Comparison of ENCODE assay signal across 13 cellular contexts in genomic region chr16:87954826-87955225, GRCh38. TPM values are rescaled to one million over a fixed set of nuclear protein-coding genes. Genes with fewer than 3 reads are reported as not detected.
DNase-seq lines count a peak whose midpoint lies in the region; ATAC-seq and TF ChIP-seq lines count a peak whose summit lies in the region.
"Had no signal": no experiment of that assay in that cellular context is flagged by ENCODE, and none has a peak within 500 bp of the region (broad histone marks: within the 10 kb centered on the region; RNA-seq: fewer than 3 reads in every experiment).

No MANE protein-coding gene starts in this region.

- 60 to 65% (median 62%) methylated on average over 15 of the region's 15 CpGs for WGBS in psoas muscle, 3 donors

- intact Hi-C loops in psoas muscle (cut with DNase I) = no loop called here

- TF ChIP-seq POLR2A in GM18505 (IDR thresholded peaks at IDR 0.05; ENCODE audit: borderline replicate concordance, extremely low read depth, insufficient read depth, insufficient read length) = no peak

- no peaks in the 10 kb centered on the region for H3K27me3 Mint-ChIP-seq in activated T-helper 17 cell treated with anti-CD3 and anti-CD28 coated beads, Interleukin-2, amount 50 U/mL, for 72 hours
- peaks cover 4 to 16% (median 8%) of the 10 kb centered on the region in 3 donors for H3K27me3 Mint-ChIP-seq in immature natural killer cell (ENCODE audit: low read depth in 3 of 3)
- H3K27me3 Mint-ChIP-seq: central memory CD8-positive, alpha-beta T cell had no signal

- H3K4me3 Mint-ChIP-seq in activated T-helper 17 cell treated with anti-CD3 and anti-CD28 coated beads, Interleukin-2, amount 50 U/mL, for 72 hours = peak overlapping the region; percentile 97
- peak overlapping the region; percentile 21 to 82 (median 53) for H3K4me3 Mint-ChIP-seq in immature natural killer cell

- H3K36me3 ChIP-seq in H7 (replicated peaks; ENCODE audit: control insufficient read depth, insufficient read depth, low read length) = peaks cover 4% of the 10 kb centered on the region
- peaks cover 0 to 22% of the 10 kb centered on the region in 2 donors for H3K36me3 ChIP-seq in psoas muscle (ENCODE audit: insufficient read depth in 1 of 2, low read depth in 1 of 2)
- H3K36me3 ChIP-seq: thoracic aorta had no signal

- H3K4me3 ChIP-seq in H7 (ENCODE audit: insufficient read depth, low read depth, low read length) = no peak overlapping the region
- H3K4me3 ChIP-seq in psoas muscle = no peak overlapping the region
- H3K4me3 ChIP-seq: thoracic aorta had no signal

- H3K9me3 Mint-ChIP-seq in activated T-helper 17 cell treated with anti-CD3 and anti-CD28 coated beads, Interleukin-2, amount 50 U/mL, for 72 hours = no peaks in the 10 kb centered on the region
- no peaks in the 10 kb centered on the region for H3K9me3 Mint-ChIP-seq in immature natural killer cell
- H3K9me3 Mint-ChIP-seq: central memory CD8-positive, alpha-beta T cell had no signal

- H3K4me1 Mint-ChIP-seq in activated T-helper 17 cell treated with anti-CD3 and anti-CD28 coated beads, Interleukin-2, amount 50 U/mL, for 72 hours = peaks cover 47% of the 10 kb centered on the region
- H3K4me1 Mint-ChIP-seq in immature natural killer cell = peaks cover 82 to 88% of the 10 kb centered on the region in 2 donors

- peak overlapping the region; percentile 99 for H3K27ac Mint-ChIP-seq in activated T-helper 17 cell treated with anti-CD3 and anti-CD28 coated beads, Interleukin-2, amount 50 U/mL, for 72 hours
- peak overlapping the region; percentile 86 to 98 (median 94) for H3K27ac Mint-ChIP-seq in immature natural killer cell

- peaks cover 74% of the 10 kb centered on the region for H3K36me3 Mint-ChIP-seq in activated T-helper 17 cell treated with anti-CD3 and anti-CD28 coated beads, Interleukin-2, amount 50 U/mL, for 72 hours (ENCODE audit: low read depth)
- H3K36me3 Mint-ChIP-seq in immature natural killer cell = peaks cover 0 to 19% (median 7%) of the 10 kb centered on the region in 3 donors

- ATAC-seq in activated T-helper 17 cell treated with anti-CD3 and anti-CD28 coated beads, Interleukin-2, amount 50 U/mL, for 72 hours (replicated peaks) = no peak
- ATAC-seq in psoas muscle (no peak), HG03460 (IDR thresholded peaks at IDR 0.05; ENCODE audit: unreplicated experiment) (no peak), GM18505 (IDR thresholded peaks at IDR 0.05; ENCODE audit: unreplicated experiment) (no peak)

- DNase-seq in H7 (peak; percentile 28), immature natural killer cell (peak in 2 of 3 donors; percentile 21 to 33), psoas muscle (no peak), NCI-H2171 (lab: John Stamatoyannopoulos, UW) (no peak), NCI-H1092 (lab: John Stamatoyannopoulos, UW) (no peak)
- DNase-seq: activated CD8-positive, alpha-beta memory T cell treated with anti-CD3 and anti-CD28 coated beads for 24 hours; IMR-90 had no signal

- peak overlapping the region; percentile 99 for H3K27ac ChIP-seq in psoas muscle

- TF ChIP-seq CTCF in psoas muscle (IDR thresholded peaks at IDR 0.05) = no peak

- H3K9me3 ChIP-seq in psoas muscle = no peaks in the 10 kb centered on the region
- H3K9me3 ChIP-seq: thoracic aorta had no signal

- H3K4me1 ChIP-seq in psoas muscle = peaks cover 35% of the 10 kb centered on the region

- H3K27me3 ChIP-seq in H7 (ENCODE audit: control insufficient read depth, insufficient read depth, low read length) (no peaks in the 10 kb centered on the region), psoas muscle (ENCODE audit: insufficient read depth in 3 of 3, low read length in 2 of 3) (no peaks in the 10 kb centered on the region)

RNA-seq across cellular contexts. Expression of gene BANP, which starts 3.6 kb away (rescaled TPM):
- 37.3 and 39.3 TPM in 2 replicates for total RNA-seq in H7 (2014; rRNA removed; shearing (Covaris generic))
- total RNA-seq in activated T-helper 17 cell treated with anti-CD3 and anti-CD28 coated beads, Interleukin-2, amount 50 U/mL, for 72 hours = 10 to 100 TPM; 46.4 to 85.9 TPM
- polyA plus RNA-seq in immature natural killer cell (10 to 100 TPM in 2 of 3 donors, 1 to 10 TPM in 1; 6.3 to 19.4 (median 10.2) TPM), psoas muscle (10 to 100 TPM in 1 of 3 donors, 1 to 10 TPM in 2; 7.7 to 14.2 (median 7.8) TPM)
- total RNA-seq in psoas muscle = 10 to 100 TPM; 11.9 to 15.3 (median 14.7) TPM

RNA-seq across cellular contexts. Expression of gene CA5A, which starts 18.5 kb away (rescaled TPM):
- not detected in 2 replicates for total RNA-seq in H7 (2014; rRNA removed; shearing (Covaris generic))
- total RNA-seq in activated T-helper 17 cell treated with anti-CD3 and anti-CD28 coated beads, Interleukin-2, amount 50 U/mL, for 72 hours = not detected
- polyA plus RNA-seq in immature natural killer cell (not detected), psoas muscle (not detected)
- total RNA-seq in psoas muscle = under 1 TPM in 1 of 4 donors, not detected in 3; 0.12 TPM
- total RNA-seq: IMR-90, SK-MEL-5, thoracic aorta had no signal
- polyA plus RNA-seq: IMR-90 had no signal

Comparison
In these comparisons a context has a peak if more than half of its experiments do, and no peak if none do; other contexts are left out.
1. DNase-seq: peak in H7 (single experiment) and immature natural killer cell (2 of 3); none in psoas muscle (0 of 2), NCI-H2171 (single experiment) and NCI-H1092 (single experiment).